ENCODE assay signal across 10 cellular contexts in the genomic region with DNA sequence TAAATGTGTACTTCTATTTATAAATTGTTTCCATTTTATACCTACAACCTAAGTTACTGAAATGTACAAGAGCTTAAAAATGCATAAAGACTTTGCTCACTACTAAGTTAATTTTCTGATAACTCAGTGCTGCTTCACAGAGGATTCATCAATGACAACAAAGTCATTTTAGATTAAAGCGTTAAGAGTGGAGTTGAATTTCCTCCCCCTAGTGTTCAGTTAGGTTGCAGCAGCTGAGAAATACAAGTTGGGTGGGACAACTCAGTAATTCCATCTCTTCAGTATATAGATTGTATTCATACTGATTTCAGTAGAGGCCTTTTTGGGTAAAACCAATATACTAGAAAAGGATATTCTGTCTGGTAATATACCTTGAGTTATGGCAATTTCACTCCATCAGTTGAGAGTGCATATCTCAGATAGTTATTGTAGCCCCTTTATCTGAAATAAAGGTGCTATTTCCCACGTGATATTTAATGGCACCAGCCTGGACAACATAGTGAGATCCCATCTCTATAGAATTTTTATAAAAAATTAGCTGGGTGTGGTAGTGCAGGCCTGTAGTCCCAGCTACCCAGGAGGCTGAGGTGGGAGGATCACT. TPM values are rescaled to one million over a fixed set of nuclear protein-coding genes. Genes with fewer than 3 reads are reported as not detected.
DNase-seq lines count a peak whose midpoint lies in the region; ATAC-seq, FAIRE-seq and TF ChIP-seq lines count a peak whose summit lies in the region.
"Had no signal": no experiment of that assay in that cellular context is flagged by ENCODE, and none has a peak within 500 bp of the region (broad histone marks: within the 10 kb centered on the region; RNA-seq: fewer than 3 reads in every experiment).

No MANE protein-coding gene starts in this region.

- H3K36me3 ChIP-seq in CD4-positive, CD25-positive, alpha-beta regulatory T cell (ENCODE audit: control insufficient read depth, insufficient read depth, low read length) = no peaks in the 10 kb centered on the region
- H3K36me3 ChIP-seq in keratinocyte (ENCODE audit: control insufficient read depth in 2 of 2, extremely low read depth in 1 of 2, insufficient read depth in 2 of 2, low read length in 2 of 2) (no peaks in the 10 kb centered on the region), upper lobe of left lung (peaks cover 0 to 7% (median 0%) of the 10 kb centered on the region in 4 donors)
- H3K36me3 ChIP-seq: SJCRH30 had no signal

- DNase-seq in CD4-positive, CD25-positive, alpha-beta regulatory T cell = peak in 2 of 3 donors; percentile 54 to 72
- no peak for DNase-seq in GM12892 (ENCODE audit: insufficient read length)
- DNase-seq in NCI-H2107 (lab: John Stamatoyannopoulos, UW) = peak; percentile 73
- peak; percentile 48 for DNase-seq in amniotic epithelial cell (ENCODE audit: low read depth)
- no peak for DNase-seq in keratinocyte (ENCODE audit: low read depth, low spot score)
- DNase-seq in upper lobe of left lung = no peak
- DNase-seq in stimulated activated naive CD4-positive, alpha-beta T cell treated with Interleukin-2 at 50 U/mL for 16 hours (lab: John Stamatoyannopoulos, UW) = no peak
- DNase-seq in GDM1 (lab: John Stamatoyannopoulos, UW) = no peak
- DNase-seq: right cardiac atrium had no signal

- H3K9me3 ChIP-seq in CD4-positive, CD25-positive, alpha-beta regulatory T cell (ENCODE audit: control insufficient read depth in 2 of 2, low read length in 2 of 2) = no peaks in the 10 kb centered on the region
- H3K9me3 ChIP-seq in keratinocyte (ENCODE audit: control insufficient read depth, low read depth, low read length) = no peaks in the 10 kb centered on the region
- no peaks in the 10 kb centered on the region for H3K9me3 ChIP-seq in upper lobe of left lung
- H3K9me3 ChIP-seq: SJCRH30 had no signal

- peak in 1 of 2 donors; percentile 69 for ATAC-seq in CD4-positive, CD25-positive, alpha-beta regulatory T cell (ENCODE audit: low read depth in 2 of 2)
- ATAC-seq in upper lobe of left lung (ENCODE audit: low FRiP score in 2 of 2) = peak in 1 of 2 donors; percentile 61

- H3K79me2 ChIP-seq in keratinocyte (ENCODE audit: control insufficient read depth, insufficient read depth, low read length) = no peaks in the 10 kb centered on the region

- H3K27ac ChIP-seq in CD4-positive, CD25-positive, alpha-beta regulatory T cell (ENCODE audit: insufficient read depth, low read length, poor library complexity, severe bottlenecking) = no peak overlapping the region
- no peak overlapping the region for H3K27ac ChIP-seq in keratinocyte (ENCODE audit: control insufficient read depth, insufficient read depth, low read length)
- H3K27ac ChIP-seq in upper lobe of left lung = no peak overlapping the region
- H3K27ac ChIP-seq: SJCRH30 had no signal

- H3K27ac Mint-ChIP-seq in CD4-positive, CD25-positive, alpha-beta regulatory T cell = no peak overlapping the region

- WGBS in upper lobe of left lung, 2 donors = 45 to 51% methylated on average over 2 of the region's 2 CpGs

- FAIRE-seq in GM12892 (lab: Jason Lieb, UNC) = peak; percentile 81
- peak; percentile 62 for FAIRE-seq in keratinocyte (lab: Jason Lieb, UNC)

- no peaks in the 10 kb centered on the region for H3K9me1 ChIP-seq in keratinocyte (ENCODE audit: control insufficient read depth, extremely low read depth, insufficient read depth, low read length)

- TF ChIP-seq EP300 in upper lobe of left lung (IDR thresholded peaks at IDR 0.05) = no peak

- peak overlapping the region in 1 of 4 donors; percentile 9 for H3K4me3 Mint-ChIP-seq in CD4-positive, CD25-positive, alpha-beta regulatory T cell

- no peak overlapping the region for H3K4me3 ChIP-seq in CD4-positive, CD25-positive, alpha-beta regulatory T cell (ENCODE audit: low read depth, low read length)
- H3K4me3 ChIP-seq in keratinocyte (ENCODE audit: control insufficient read depth in 2 of 3, extremely low read depth in 1 of 3, insufficient read depth in 2 of 3, low read depth in 1 of 3, low read length in 3 of 3) (no peak overlapping the region), upper lobe of left lung (no peak overlapping the region)
- H3K4me3 ChIP-seq: SJCRH30 had no signal

- no peaks in the 10 kb centered on the region for H3K4me1 ChIP-seq in CD4-positive, CD25-positive, alpha-beta regulatory T cell (ENCODE audit: control insufficient read depth, insufficient read depth, low read length, poor library complexity, severe bottlenecking)
- H3K4me1 ChIP-seq in keratinocyte (ENCODE audit: control insufficient read depth, extremely low read depth, insufficient read depth, low read length) = no peaks in the 10 kb centered on the region
- H3K4me1 ChIP-seq in upper lobe of left lung = no peaks in the 10 kb centered on the region
- H3K4me1 ChIP-seq: SJCRH30 had no signal

- TF ChIP-seq CTCF in keratinocyte (optimal IDR thresholded peaks at IDR 0.05 in 1 of 3, IDR thresholded peaks at IDR 0.05 in 1 of 3, conservative IDR thresholded peaks at IDR 0.05 in 1 of 3; ENCODE audit: extremely low read depth in 1 of 3, insufficient read depth in 2 of 3, low read length in 3 of 3) = peak; percentile 45 to 77 (median 52)
- peak; percentile 15 to 63 (median 55) for TF ChIP-seq CTCF in upper lobe of left lung (IDR thresholded peaks at IDR 0.05)

- no peak overlapping the region for H3K4me2 ChIP-seq in keratinocyte (ENCODE audit: control insufficient read depth, extremely low read depth, insufficient read depth, low read depth, low read length)

- H3K36me3 Mint-ChIP-seq in CD4-positive, CD25-positive, alpha-beta regulatory T cell = peaks cover 4% of the 10 kb centered on the region

- no peaks in the 10 kb centered on the region for H3K9me3 Mint-ChIP-seq in CD4-positive, CD25-positive, alpha-beta regulatory T cell

- H2AFZ ChIP-seq in keratinocyte (ENCODE audit: control insufficient read depth, low read length) = no peak overlapping the region

- no peaks in the 10 kb centered on the region for H3K27me3 ChIP-seq in CD4-positive, CD25-positive, alpha-beta regulatory T cell (ENCODE audit: control insufficient read depth, insufficient read depth, low read length)
- no peaks in the 10 kb centered on the region for H3K27me3 ChIP-seq in keratinocyte (ENCODE audit: control insufficient read depth, extremely low read depth, insufficient read depth, low read length)
- no peaks in the 10 kb centered on the region for H3K27me3 ChIP-seq in upper lobe of left lung
- H3K27me3 ChIP-seq: SJCRH30 had no signal

- H3K9ac ChIP-seq in keratinocyte (ENCODE audit: control insufficient read depth, extremely low read depth, insufficient read depth, low read length) = no peak overlapping the region

- TF ChIP-seq POLR2A in GM12892 (IDR thresholded peaks at IDR 0.05; ENCODE audit: low read depth, low read length) = no peak
- no peak for TF ChIP-seq POLR2A in upper lobe of left lung (IDR thresholded peaks at IDR 0.05)

- dilution Hi-C loops in keratinocyte (cut with MboI; ENCODE audit: extremely low pct_ligation_motif_present, low sequenced_read_pairs) = no loop called here

- peaks cover 0 to 8% (median 0%) of the 10 kb centered on the region in 4 donors for H3K4me1 Mint-ChIP-seq in CD4-positive, CD25-positive, alpha-beta regulatory T cell

- no peaks in the 10 kb centered on the region for H3K27me3 Mint-ChIP-seq in CD4-positive, CD25-positive, alpha-beta regulatory T cell

- H4K20me1 ChIP-seq in keratinocyte (ENCODE audit: control insufficient read depth, extremely low read depth, insufficient read depth, low read length) = no peaks in the 10 kb centered on the region

RNA-seq across cellular contexts. Expression of a gene that starts 6.9 kb away (rescaled TPM):
- 1,211 TPM for total RNA-seq in CD4-positive, CD25-positive, alpha-beta regulatory T cell
- polyA plus RNA-seq in CD4-positive, CD25-positive, alpha-beta regulatory T cell = 1,000 to 10,000 TPM; 1,609 to 2,226 (median 1,937) TPM
- 6,724 TPM for polyA plus RNA-seq in GM12892 (2012; ENCODE audit: missing spikeins)
- polyA plus RNA-seq in keratinocyte = 880 to 1,184 TPM (median 885 TPM) in 3 replicates
- 705 TPM for polyA plus RNA-seq in keratinocyte (2011; ENCODE audit: low read depth)
- 1,211 and 1,546 TPM in 2 replicates for polyA plus RNA-seq in keratinocyte (2011; cell fraction: cytosol; rRNA removed)
- 299 and 363 TPM in 2 replicates for polyA plus RNA-seq in keratinocyte (2011; cell fraction: nucleus; rRNA removed)
- 1,739 and 2,356 TPM in 2 replicates for polyA plus RNA-seq in keratinocyte (2012; ENCODE audit: low replicate concordance)
- polyA minus RNA-seq in keratinocyte = 17.2 to 245 TPM (median 157 TPM) in 3 replicates
- polyA minus RNA-seq in keratinocyte (2011; cell fraction: cytosol; rRNA and poly(A)+ RNA removed) = 206 TPM
- 40.3 and 58.0 TPM in 2 replicates for polyA minus RNA-seq in keratinocyte (2011; cell fraction: nucleus; rRNA and poly(A)+ RNA removed)
- 100 to 1,000 TPM in 5 of 6 donors, 10 to 100 TPM in 1; 80.7 to 771 (median 420) TPM for total RNA-seq in upper lobe of left lung

RNA-seq across cellular contexts. Expression of a gene that starts 17.0 kb away (rescaled TPM):
- total RNA-seq in CD4-positive, CD25-positive, alpha-beta regulatory T cell = 2.5 TPM
- polyA plus RNA-seq in CD4-positive, CD25-positive, alpha-beta regulatory T cell = 1 to 10 TPM in 3 of 4 donors, under 1 TPM in 1; 0.57 to 2.3 (median 1.4) TPM
- 0.98 TPM for polyA plus RNA-seq in GM12892 (2012; ENCODE audit: missing spikeins)
- polyA plus RNA-seq in keratinocyte = 5.0 to 5.5 TPM (median 5.2 TPM) in 3 replicates
- polyA plus RNA-seq in keratinocyte (2011; ENCODE audit: low read depth) = 3.5 TPM
- polyA plus RNA-seq in keratinocyte (2011; cell fraction: cytosol; rRNA removed) = 1.8 and 2.7 TPM in 2 replicates
- 12.1 and 13.1 TPM in 2 replicates for polyA plus RNA-seq in keratinocyte (2011; cell fraction: nucleus; rRNA removed)
- polyA plus RNA-seq in keratinocyte (2012; ENCODE audit: low replicate concordance) = 2.1 and 3.7 TPM in 2 replicates
- 7.2 to 18.9 TPM (median 7.3 TPM) in 3 replicates for polyA minus RNA-seq in keratinocyte
- 4.6 TPM for polyA minus RNA-seq in keratinocyte (2011; cell fraction: cytosol; rRNA and poly(A)+ RNA removed)
- polyA minus RNA-seq in keratinocyte (2011; cell fraction: nucleus; rRNA and poly(A)+ RNA removed) = 12.2 and 17.6 TPM in 2 replicates
- total RNA-seq in upper lobe of left lung = 10 to 100 TPM in 1 of 6 donors, 1 to 10 TPM in 5; 4.2 to 11.3 (median 9.0) TPM

Comparison
In these comparisons a context has a peak if more than half of its experiments do, and no peak if none do; other contexts are left out.
1. DNase-seq: peak in CD4-positive, CD25-positive, alpha-beta regulatory T cell (2 of 3), NCI-H2107 (single experiment) and amniotic epithelial cell (single experiment); none in GM12892 (single experiment), keratinocyte (single experiment), upper lobe of left lung (0 of 2), stimulated activated naive CD4-positive, alpha-beta T cell treated with Interleukin-2 at 50 U/mL for 16 hours (single experiment) and GDM1 (single experiment).